In the genomic region with DNA sequence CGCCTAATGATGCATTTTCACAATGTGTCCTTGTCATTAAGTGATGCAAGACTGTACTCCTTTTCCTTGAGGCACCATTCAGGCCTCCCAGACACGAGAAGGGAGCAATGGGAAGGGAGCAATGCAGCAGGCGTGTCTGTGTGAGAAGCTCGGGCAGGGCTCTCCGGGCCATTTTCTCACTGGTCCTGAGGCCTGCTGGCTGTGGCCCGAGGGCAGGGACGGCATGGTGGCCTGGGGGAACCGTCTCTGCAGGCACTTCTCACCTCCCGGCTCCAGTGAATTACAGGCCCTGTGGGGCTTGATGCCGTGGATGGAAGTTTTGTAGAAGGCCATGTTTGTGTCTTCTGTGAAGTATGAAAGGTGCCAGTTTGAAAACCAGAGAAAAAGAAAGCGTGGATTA, we compare ENCODE assay signal across 13 cellular contexts.
DNase-seq lines count a peak whose midpoint lies in the region; ATAC-seq, FAIRE-seq and TF ChIP-seq lines count a peak whose summit lies in the region.
"Had no signal": no experiment of that assay in that cellular context is flagged by ENCODE, and none has a peak within 500 bp of the region (broad histone marks: within the 10 kb centered on the region; RNA-seq: fewer than 3 reads in every experiment).

No MANE protein-coding gene starts in this region.

- no peaks in the 10 kb centered on the region for H4K20me1 ChIP-seq in neural cell (ENCODE audit: insufficient read depth)

- ATAC-seq in T-helper 17 cell (no peak), GM18870 (IDR thresholded peaks at IDR 0.05; ENCODE audit: unreplicated experiment) (no peak)
- ATAC-seq: A549 had no signal

- peak overlapping the region; percentile 47 for H3K27ac Mint-ChIP-seq in T-helper 17 cell
- H3K27ac Mint-ChIP-seq: CD8-positive, alpha-beta memory T cell; HFFc6 had no signal

- H3K27me3 Mint-ChIP-seq in T-helper 17 cell = peaks cover 43% of the 10 kb centered on the region

- no peaks in the 10 kb centered on the region for H3K36me3 Mint-ChIP-seq in T-helper 17 cell (ENCODE audit: low read depth)
- H3K36me3 Mint-ChIP-seq: CD8-positive, alpha-beta memory T cell had no signal

- no peak for DNase-seq in T-helper 17 cell
- DNase-seq in thyroid gland = no peak
- DNase-seq in RCC 7860 (ENCODE audit: low spot score) = no peak
- DNase-seq in germinal center (ENCODE audit: low spot score) = no peak
- DNase-seq: BE2C; CD8-positive, alpha-beta memory T cell; DMS53; GF-D8; HCEC 1CT; HFFc6 had no signal

- H3K4me3 ChIP-seq in neural cell (ENCODE audit: low read length) = peak overlapping the region; percentile 29
- H3K4me3 ChIP-seq in thyroid gland (replicated peaks in 1 of 3) = no peak overlapping the region
- H3K4me3 ChIP-seq: A549 had no signal

- H3F3A ChIP-seq in neural cell (ENCODE audit: insufficient read depth, low read length, poor library complexity, severe bottlenecking) = no peaks in the 10 kb centered on the region

- peaks cover 10 to 44% of the 10 kb centered on the region in 2 donors for H3K4me1 ChIP-seq in thyroid gland
- H3K4me1 ChIP-seq: BE2C had no signal

- H3K9me3 ChIP-seq in T-helper 17 cell (ENCODE audit: control insufficient read depth, low read length, poor library complexity, severe bottlenecking) (no peaks in the 10 kb centered on the region), neural cell (ENCODE audit: low read length) (no peaks in the 10 kb centered on the region), thyroid gland (no peaks in the 10 kb centered on the region)
- H3K9me3 ChIP-seq: A549, BE2C had no signal

- intact Hi-C loops in thyroid gland (cut with DNase I) = no loop called here

- no peak for TF ChIP-seq RAD21 in neural cell (conservative IDR thresholded peaks at IDR 0.05)

- H3K4me2 ChIP-seq in neural cell (ENCODE audit: low read length) = no peak overlapping the region
- H3K4me2 ChIP-seq: A549 had no signal

- H3K27ac ChIP-seq in neural cell (ENCODE audit: low read length) = peak overlapping the region; percentile 63
- peak overlapping the region; percentile 40 to 88 (median 62) for H3K27ac ChIP-seq in thyroid gland
- H3K27ac ChIP-seq: A549 had no signal

- H3K9me2 ChIP-seq in neural cell (ENCODE audit: insufficient read depth, low read length) = no peaks in the 10 kb centered on the region

- no peaks in the 10 kb centered on the region for H3K36me3 ChIP-seq in neural cell (ENCODE audit: insufficient read depth, low read length)
- H3K36me3 ChIP-seq in thyroid gland = no peaks in the 10 kb centered on the region
- H3K36me3 ChIP-seq: BE2C had no signal

- no peak overlapping the region for H2AFZ ChIP-seq in neural cell (ENCODE audit: low read depth, low read length)

- H3K9ac ChIP-seq in neural cell (ENCODE audit: low read length) = no peak overlapping the region

- no peak for FAIRE-seq in RCC 7860 (lab: Jason Lieb, UNC)
- FAIRE-seq: A549 had no signal

- WGBS in thyroid gland, 2 donors = 65 to 72% methylated on average over 11 of the region's 11 CpGs

- H3K27me3 ChIP-seq in neural cell (ENCODE audit: insufficient read depth, low read depth, low read length) = no peaks in the 10 kb centered on the region
- H3K27me3 ChIP-seq in thyroid gland = no peaks in the 10 kb centered on the region
- H3K27me3 ChIP-seq: BE2C had no signal

- H3K4me3 Mint-ChIP-seq in T-helper 17 cell = no peak overlapping the region
- H3K4me3 Mint-ChIP-seq: CD8-positive, alpha-beta memory T cell; HFFc6 had no signal

- TF ChIP-seq EP300 in neural cell (conservative IDR thresholded peaks at IDR 0.05; ENCODE audit: poor library complexity, severe bottlenecking) = no peak

- H3K79me2 ChIP-seq in neural cell (replicated peaks; ENCODE audit: insufficient read depth, low read length) = no peaks in the 10 kb centered on the region

- TF ChIP-seq POLR2A in thyroid gland (IDR thresholded peaks at IDR 0.05) = no peak

- TF ChIP-seq CTCF in neural cell (IDR thresholded peaks at IDR 0.05; ENCODE audit: poor library complexity, severe bottlenecking) = no peak
- TF ChIP-seq CTCF in thyroid gland (IDR thresholded peaks at IDR 0.05) = no peak

- peaks cover 2% of the 10 kb centered on the region for H3K4me1 Mint-ChIP-seq in T-helper 17 cell
- H3K4me1 Mint-ChIP-seq: CD8-positive, alpha-beta memory T cell had no signal

TF ChIP-seq in neural cell, 6 proteins besides CTCF, POLR2A, EP300 and RAD21:
- TF ChIP-seq POLR2AphosphoS5 (IDR thresholded peaks at IDR 0.05) = no peak
- no peak for TF ChIP-seq EZH2 (IDR thresholded peaks at IDR 0.05; ENCODE audit: borderline replicate concordance, insufficient read depth, low read length, poor library complexity, severe bottlenecking)
- TF ChIP-seq, protein P1, sequence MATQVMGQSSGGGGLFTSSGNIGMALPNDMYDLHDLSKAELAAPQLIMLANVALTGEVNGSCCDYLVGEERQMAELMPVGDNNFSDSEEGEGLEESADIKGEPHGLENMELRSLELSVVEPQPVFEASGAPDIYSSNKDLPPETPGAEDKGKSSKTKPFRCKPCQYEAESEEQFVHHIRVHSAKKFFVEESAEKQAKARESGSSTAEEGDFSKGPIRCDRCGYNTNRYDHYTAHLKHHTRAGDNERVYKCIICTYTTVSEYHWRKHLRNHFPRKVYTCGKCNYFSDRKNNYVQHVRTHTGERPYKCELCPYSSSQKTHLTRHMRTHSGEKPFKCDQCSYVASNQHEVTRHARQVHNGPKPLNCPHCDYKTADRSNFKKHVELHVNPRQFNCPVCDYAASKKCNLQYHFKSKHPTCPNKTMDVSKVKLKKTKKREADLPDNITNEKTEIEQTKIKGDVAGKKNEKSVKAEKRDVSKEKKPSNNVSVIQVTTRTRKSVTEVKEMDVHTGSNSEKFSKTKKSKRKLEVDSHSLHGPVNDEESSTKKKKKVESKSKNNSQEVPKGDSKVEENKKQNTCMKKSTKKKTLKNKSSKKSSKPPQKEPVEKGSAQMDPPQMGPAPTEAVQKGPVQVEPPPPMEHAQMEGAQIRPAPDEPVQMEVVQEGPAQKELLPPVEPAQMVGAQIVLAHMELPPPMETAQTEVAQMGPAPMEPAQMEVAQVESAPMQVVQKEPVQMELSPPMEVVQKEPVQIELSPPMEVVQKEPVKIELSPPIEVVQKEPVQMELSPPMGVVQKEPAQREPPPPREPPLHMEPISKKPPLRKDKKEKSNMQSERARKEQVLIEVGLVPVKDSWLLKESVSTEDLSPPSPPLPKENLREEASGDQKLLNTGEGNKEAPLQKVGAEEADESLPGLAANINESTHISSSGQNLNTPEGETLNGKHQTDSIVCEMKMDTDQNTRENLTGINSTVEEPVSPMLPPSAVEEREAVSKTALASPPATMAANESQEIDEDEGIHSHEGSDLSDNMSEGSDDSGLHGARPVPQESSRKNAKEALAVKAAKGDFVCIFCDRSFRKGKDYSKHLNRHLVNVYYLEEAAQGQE (IDR thresholded peaks at IDR 0.05; ENCODE audit: borderline replicate concordance) = no peak
- no peak for TF ChIP-seq TAF1 (IDR thresholded peaks at IDR 0.05; ENCODE audit: low read depth)
- TF ChIP-seq MXI1 (conservative IDR thresholded peaks at IDR 0.05; ENCODE audit: poor library complexity, severe bottlenecking) = no peak
- TF ChIP-seq SMC3 (conservative IDR thresholded peaks at IDR 0.05; ENCODE audit: poor library complexity) = no peak
